In genomic region chr1:161335796-161336195, GRCh38 we compare ENCODE assay signal across 1 cellular context.
TF ChIP-seq lines count a peak whose summit lies in the region.

No MANE protein-coding gene starts in this region.

TF ChIP-seq in IMR-90, 13 proteins besides CTCF, POLR2A, EP300 and RAD21:
- TF ChIP-seq MAFK (IDR thresholded peaks at IDR 0.05; ENCODE audit: low read depth, low read length) (no peak), ELK1 (IDR thresholded peaks at IDR 0.05; ENCODE audit: borderline replicate concordance, low read depth, low read length) (no peak), MXI1 (IDR thresholded peaks at IDR 0.05; ENCODE audit: borderline replicate concordance, low read depth, low read length) (no peak)
